Comparison of ENCODE assay signal across 8 cellular contexts in the genomic region with DNA sequence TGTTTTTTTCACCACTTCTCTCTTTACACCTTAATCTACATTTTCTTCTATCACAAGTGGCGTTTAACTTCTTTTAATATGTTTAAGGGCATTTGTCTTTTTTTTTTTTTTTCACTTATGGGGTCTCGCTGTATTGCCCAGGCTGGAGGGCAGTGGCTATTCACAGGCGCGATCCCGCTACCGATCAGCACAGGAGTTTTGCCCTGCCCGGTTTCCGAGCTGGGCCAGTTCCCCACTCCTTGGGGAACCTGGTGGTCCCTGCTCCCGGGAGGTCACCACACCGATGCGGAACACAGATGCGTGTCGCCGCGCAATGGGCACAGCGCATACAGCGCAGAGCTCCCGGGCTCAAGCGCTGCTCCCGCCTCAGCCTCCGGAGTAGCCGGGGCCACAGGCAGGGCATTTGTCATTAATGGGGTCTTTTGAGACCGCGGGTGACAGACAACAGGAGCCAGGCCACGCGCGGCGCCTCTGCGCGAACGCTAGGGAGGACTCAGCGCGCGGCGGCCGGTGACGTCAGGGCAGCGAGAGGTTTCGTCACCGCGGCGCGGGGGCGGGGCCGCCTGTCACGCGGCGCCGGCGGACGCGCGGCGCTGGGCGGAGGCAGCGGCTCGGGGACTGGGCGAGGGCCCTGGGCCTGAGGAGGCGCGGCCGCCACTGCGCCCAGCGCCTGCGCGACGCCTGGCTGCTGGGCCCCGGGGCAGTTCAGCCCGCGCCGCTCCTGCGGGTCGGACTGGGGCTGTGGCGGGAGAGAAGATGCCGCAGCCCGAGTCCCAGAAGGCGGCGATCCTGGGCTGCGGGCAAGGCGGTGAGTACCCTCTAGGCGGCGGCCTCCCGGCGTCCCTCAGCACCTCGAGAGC. TPM values are rescaled to one million over a fixed set of nuclear protein-coding genes. Genes with fewer than 3 reads are reported as not detected.
DNase-seq lines count a peak whose midpoint lies in the region; ATAC-seq, FAIRE-seq and TF ChIP-seq lines count a peak whose summit lies in the region.

A gene (plus strand): TSS at position 598 of the 860 bp plus-strand sequence. CDS start 68,554 bp downstream, outside the sequence.

- H3K27ac Mint-ChIP-seq in activated T-helper 17 cell treated with anti-CD3 and anti-CD28 coated beads, Interleukin-2, amount 50 U/mL, for 72 hours = peak within 1 kb of the TSS; percentile 84
- peak within 1 kb of the TSS; percentile 96 to 98 for H3K27ac Mint-ChIP-seq in natural killer cell

- H3K36me3 ChIP-seq in HUES48 (ENCODE audit: control insufficient read depth, insufficient read depth, low read length) (peaks cover 4% of the 10 kb centered on the region; the same call in 1 of the 2 replicates), fibroblast of lung (ENCODE audit: control insufficient read depth, insufficient read depth, low read length) (no peaks in the 10 kb centered on the region)

- FAIRE-seq in RCC 7860 (lab: Jason Lieb, UNC) = no peak

- peak; percentile 95 for ATAC-seq in GM21423 (IDR thresholded peaks at IDR 0.05; ENCODE audit: unreplicated experiment)
- ATAC-seq in activated T-helper 17 cell treated with anti-CD3 and anti-CD28 coated beads, Interleukin-2, amount 50 U/mL, for 72 hours (replicated peaks) = peak; percentile 97
- peak; percentile 88 to 97 (median 90) for ATAC-seq in natural killer cell

- H3K79me2 ChIP-seq in fibroblast of lung (ENCODE audit: control insufficient read depth, insufficient read depth, low read length) = peaks cover 5% of the 10 kb centered on the region

- H3K9ac ChIP-seq in HUES48 (ENCODE audit: low read depth, low read length) (peak within 1 kb of the TSS; percentile 88), fibroblast of lung (ENCODE audit: insufficient read depth, low read length) (peak within 1 kb of the TSS; percentile 88)

- no peaks in the 10 kb centered on the region for H4K20me1 ChIP-seq in fibroblast of lung (ENCODE audit: control insufficient read depth, extremely low read depth, insufficient read depth, low read length)

- H2AFZ ChIP-seq in fibroblast of lung (ENCODE audit: low read length) = peak within 1 kb of the TSS; percentile 93

- TF ChIP-seq CTCF in fibroblast of lung (conservative IDR thresholded peaks at IDR 0.05 in 1 of 2, IDR thresholded peaks at IDR 0.05 in 1 of 2; ENCODE audit: low read depth in 1 of 2, low read length in 2 of 2) (peak in 1 of 2 donors; percentile 34), natural killer cell (IDR thresholded peaks at IDR 0.05) (no peak)

- no peaks in the 10 kb centered on the region for H3K9me3 ChIP-seq in HUES48 (ENCODE audit: control insufficient read depth, insufficient read depth, low read length)
- no peaks in the 10 kb centered on the region for H3K9me3 ChIP-seq in fibroblast of lung (ENCODE audit: control insufficient read depth, insufficient read depth, low read depth, low read length)

- peaks cover 7% of the 10 kb centered on the region; the same call in 1 of the 2 replicates for H3K4me1 ChIP-seq in HUES48 (ENCODE audit: control insufficient read depth, insufficient read depth, low read length)
- peaks cover 4% of the 10 kb centered on the region for H3K4me1 ChIP-seq in fibroblast of lung (ENCODE audit: control insufficient read depth, extremely low read depth, insufficient read depth, low read length)

- intact Hi-C loops in natural killer cell (cut with micrococcal nuclease) = loop anchor here (5.0 to 10.0 kb wide), 2 partner anchors 151 to 508 kb away; a partner anchor contains a TSS

- DNase-seq in DMS114 treated with DMSO at 0.1 percent for 48 hours (lab: John Stamatoyannopoulos, UW; ENCODE audit: unreplicated experiment) (peak; percentile 59), RCC 7860 (ENCODE audit: low spot score) (peak; percentile 59), fibroblast of lung (ENCODE audit: low read depth in 2 of 2) (peak; percentile 78 to 82), natural killer cell (peak; percentile 95)
- peak; percentile 78 to 92 (median 81) for DNase-seq in stimulated activated naive CD4-positive, alpha-beta T cell (lab: John Stamatoyannopoulos, UW)

- H3K9me3 Mint-ChIP-seq in activated T-helper 17 cell treated with anti-CD3 and anti-CD28 coated beads, Interleukin-2, amount 50 U/mL, for 72 hours = no peaks in the 10 kb centered on the region
- H3K9me3 Mint-ChIP-seq in natural killer cell = no peaks in the 10 kb centered on the region

- H3K4me2 ChIP-seq in fibroblast of lung (ENCODE audit: extremely low read depth, insufficient read depth, low read length) = peak within 1 kb of the TSS; percentile 94

- no peaks in the 10 kb centered on the region; the same call in 1 of the 2 replicates for H3K27me3 ChIP-seq in HUES48 (ENCODE audit: control insufficient read depth, insufficient read depth, low read length)
- no peaks in the 10 kb centered on the region for H3K27me3 ChIP-seq in fibroblast of lung (ENCODE audit: control insufficient read depth, insufficient read depth, low read length)

- H3K4me3 ChIP-seq in HUES48 (ENCODE audit: low read depth, low read length) = peak within 1 kb of the TSS; percentile 96
- peak within 1 kb of the TSS; percentile 77 to 88 (median 82) for H3K4me3 ChIP-seq in fibroblast of lung (replicated peaks in 1 of 4; ENCODE audit: control extremely low read depth in 1 of 4, insufficient read depth in 1 of 4, low read depth in 3 of 4, low read length in 4 of 4)

- H3K4me1 Mint-ChIP-seq in activated T-helper 17 cell treated with anti-CD3 and anti-CD28 coated beads, Interleukin-2, amount 50 U/mL, for 72 hours = peaks cover 17% of the 10 kb centered on the region
- peaks cover 33 to 45% of the 10 kb centered on the region in 2 donors for H3K4me1 Mint-ChIP-seq in natural killer cell

- H3K27me3 Mint-ChIP-seq in activated T-helper 17 cell treated with anti-CD3 and anti-CD28 coated beads, Interleukin-2, amount 50 U/mL, for 72 hours = no peaks in the 10 kb centered on the region
- peaks cover 3 to 4% of the 10 kb centered on the region in 2 donors for H3K27me3 Mint-ChIP-seq in natural killer cell (ENCODE audit: low read depth in 2 of 2)

- H3K27ac ChIP-seq in HUES48 (ENCODE audit: low read depth, low read length) (peak within 1 kb of the TSS; percentile 79), fibroblast of lung (ENCODE audit: insufficient read depth, low read length) (peak within 1 kb of the TSS; percentile 90)

- peak within 1 kb of the TSS; percentile 87 for H3K4me3 Mint-ChIP-seq in activated T-helper 17 cell treated with anti-CD3 and anti-CD28 coated beads, Interleukin-2, amount 50 U/mL, for 72 hours
- peak within 1 kb of the TSS; percentile 88 for H3K4me3 Mint-ChIP-seq in natural killer cell

- H3K36me3 Mint-ChIP-seq in activated T-helper 17 cell treated with anti-CD3 and anti-CD28 coated beads, Interleukin-2, amount 50 U/mL, for 72 hours (ENCODE audit: low read depth) = peaks cover 14% of the 10 kb centered on the region
- H3K36me3 Mint-ChIP-seq in natural killer cell = no peaks in the 10 kb centered on the region

RNA-seq across cellular contexts. Expression of the gene that starts here (rescaled TPM):
- 10 to 100 TPM; 18.9 to 20.3 TPM for total RNA-seq in activated T-helper 17 cell treated with anti-CD3 and anti-CD28 coated beads, Interleukin-2, amount 50 U/mL, for 72 hours
- total RNA-seq in fibroblast of lung (32.4 and 43.8 TPM in 2 replicates), natural killer cell (10 to 100 TPM; 31.7 to 50.2 (median 44.0) TPM)
- 43.9 and 56.3 TPM in 2 replicates for polyA plus RNA-seq in fibroblast of lung
- polyA plus RNA-seq in fibroblast of lung (2012) = 26.2 and 30.6 TPM in 2 replicates
- polyA minus RNA-seq in fibroblast of lung (ENCODE audit: low replicate concordance) = 4.9 and 8.1 TPM in 2 replicates

Comparison
In these comparisons a context has a peak if more than half of its experiments do, and no peak if none do; other contexts are left out.
1. Peak in every context shown above with its lines: DNase-seq, ATAC-seq, H3K4me3 ChIP-seq and H3K27ac ChIP-seq.